ENCODE assay signal across 8 cellular contexts in genomic region chr12:89529738-89530137, GRCh38. TPM values are rescaled to one million over a fixed set of nuclear protein-coding genes. Genes with fewer than 3 reads are reported as not detected.
DNase-seq lines count a peak whose midpoint lies in the region; ATAC-seq and TF ChIP-seq lines count a peak whose summit lies in the region.

No MANE protein-coding gene starts in this region.

- H3K27me3 ChIP-seq in effector memory CD4-positive, alpha-beta T cell (replicated peaks; ENCODE audit: control insufficient read depth, insufficient read depth, low read length, poor library complexity, severe bottlenecking) = no peaks in the 10 kb centered on the region

- H3K36me3 ChIP-seq in effector memory CD4-positive, alpha-beta T cell (ENCODE audit: control insufficient read depth, insufficient read depth, low read length) = no peaks in the 10 kb centered on the region

- H3K4me3 ChIP-seq in retinal pigment epithelial cell (ENCODE audit: low read length) = no peak overlapping the region
- H3K4me3 ChIP-seq in effector memory CD4-positive, alpha-beta T cell (ENCODE audit: insufficient read depth, low read depth, low read length, poor library complexity, severe bottlenecking) = no peak overlapping the region

- TF ChIP-seq CTCF in C4-2B (conservative IDR thresholded peaks at IDR 0.05) = peak; percentile 76
- peak; percentile 72 for TF ChIP-seq CTCF in retinal pigment epithelial cell (conservative IDR thresholded peaks at IDR 0.05; ENCODE audit: low read depth, low read length)

- H3K27ac ChIP-seq in C4-2B = no peak overlapping the region
- no peak overlapping the region for H3K27ac ChIP-seq in effector memory CD4-positive, alpha-beta T cell (ENCODE audit: insufficient read depth, low read length, poor library complexity, severe bottlenecking)

- H3K9me3 ChIP-seq in effector memory CD4-positive, alpha-beta T cell (ENCODE audit: control insufficient read depth, low read length) = no peaks in the 10 kb centered on the region

- ATAC-seq in GM18498 (IDR thresholded peaks at IDR 0.05; ENCODE audit: unreplicated experiment) = peak; percentile 25

- H3K4me1 ChIP-seq in effector memory CD4-positive, alpha-beta T cell (ENCODE audit: control insufficient read depth, insufficient read depth, low read length, poor library complexity, severe bottlenecking) = no peaks in the 10 kb centered on the region

- DNase-seq in M059J (ENCODE audit: low read depth) (peak; percentile 56), SHP77 treated with DMSO at 0.1 percent for 48 hours (lab: John Stamatoyannopoulos, UW) (peak; percentile 39), fibroblast of peridontal ligament (ENCODE audit: extremely low read depth) (peak; percentile 81), retinal pigment epithelial cell (ENCODE audit: low read depth) (no peak)
- DNase-seq in effector CD4-positive, alpha-beta T cell = no peak
- no peak for DNase-seq in effector memory CD4-positive, alpha-beta T cell

RNA-seq across cellular contexts. Expression of gene POC1B, which starts 3.9 kb away (rescaled TPM):
- 19.4 and 21.7 TPM in 2 replicates for total RNA-seq in M059J (2014; rRNA removed; shearing (Covaris generic))

RNA-seq across cellular contexts. Expression of gene GALNT4, which starts 5.1 kb away (rescaled TPM):
- 4.1 and 4.3 TPM in 2 replicates for total RNA-seq in M059J (2014; rRNA removed; shearing (Covaris generic))

Comparison
In these comparisons a context has a peak if more than half of its experiments do, and no peak if none do; other contexts are left out.
1. DNase-seq: peak in M059J (single experiment), SHP77 treated with DMSO at 0.1 percent for 48 hours (single experiment) and fibroblast of peridontal ligament (single experiment); none in retinal pigment epithelial cell (single experiment), effector CD4-positive, alpha-beta T cell (single experiment) and effector memory CD4-positive, alpha-beta T cell (0 of 3).